24 cellular contexts compared by ENCODE assay signal in genomic region chr10:88347597-88348304, GRCh38.
DNase-seq lines count a peak whose midpoint lies in the region; ATAC-seq, FAIRE-seq and TF ChIP-seq lines count a peak whose summit lies in the region.
"Had no signal": no experiment of that assay in that cellular context is flagged by ENCODE, and none has a peak within 500 bp of the region (broad histone marks: within the 10 kb centered on the region; RNA-seq: fewer than 3 reads in every experiment).

No MANE protein-coding gene starts in this region.

- DNase-seq in GM19239 (ENCODE audit: insufficient read length, low spot score), result no peak
- DNase-seq in NCI-H146 (lab: John Stamatoyannopoulos, UW), result peak; percentile 88
- DNase-seq in H1 (ENCODE audit: low read depth in 1 of 2, low spot score in 2 of 2), result no peak
- no peak for DNase-seq in neural progenitor cell (ENCODE audit: low spot score)
- DNase-seq in activated T-cell treated with anti-CD3 and anti-CD28 coated beads, Interleukin-2, amount 50 U/mL, for 4 hours, result no peak
- DNase-seq in NCI-H1105 (lab: John Stamatoyannopoulos, UW), result no peak
- no peak for DNase-seq in upper lobe of left lung
- DNase-seq: activated CD4-positive, CD25-positive, alpha-beta regulatory T cell treated with anti-CD3 and anti-CD28 coated beads, Interleukin-2, amount 50 U/mL, for 72 hours; activated CD8-positive, alpha-beta T cell treated with anti-CD3 and anti-CD28 coated beads, Interleukin-2, amount 10 ng/mL, durations not matched to agents 7 days and 5 days; activated naive CD4-positive, alpha-beta T cell treated with Interleukin-2 at 50 U/mL for 16 hours; activated T-cell treated with anti-CD3 and anti-CD28 coated beads, Interleukin-2, amount 50 U/mL, for 24 hours; anterior cingulate cortex; CD8-positive, alpha-beta memory T cell; DMS79 treated with DMSO at 0.1 percent for 48 hours; foreskin fibroblast; kidney glomerular epithelial cell; mammary epithelial cell; MV-4-11; naive thymus-derived CD4-positive, alpha-beta T cell; NCI-H2029; stimulated activated CD4-positive, alpha-beta T cell treated with anti-CD3 and anti-CD28 coated beads, Interleukin-2, amount 100 ng/mL, for 24 hours; stimulated activated naive CD4-positive, alpha-beta T cell treated with Interleukin-2 at 50 U/mL for 16 hours had no signal

- H2BK120ac ChIP-seq in H1 (replicated peaks; ENCODE audit: low read depth, low read length), result peak overlapping the region; percentile 57

- TF ChIP-seq EP300 in H1 (IDR thresholded peaks at IDR 0.05; ENCODE audit: borderline replicate concordance in 1 of 2, low read depth in 2 of 2, low read length in 2 of 2) (peak in 1 of 2 experiments; percentile 42; a peak in 1 of 3 replicates), upper lobe of left lung (IDR thresholded peaks at IDR 0.05) (no peak)

- peaks cover 2% of the 10 kb centered on the region for H3K27me3 Mint-ChIP-seq in neural progenitor cell (ENCODE audit: insufficient read depth, low read depth)
- no peaks in the 10 kb centered on the region for H3K27me3 Mint-ChIP-seq in activated T-cell treated with anti-CD3 and anti-CD28 coated beads, Interleukin-2, amount 50 U/mL, for 4 hours (ENCODE audit: low read depth)
- H3K27me3 Mint-ChIP-seq: activated T-cell treated with anti-CD3 and anti-CD28 coated beads, Interleukin-2, amount 50 U/mL, for 24 hours; CD8-positive, alpha-beta memory T cell had no signal

- peaks cover 5% of the 10 kb centered on the region for H3F3A ChIP-seq in neural progenitor cell (ENCODE audit: low read depth)

- H2BK15ac ChIP-seq in H1 (ENCODE audit: low read length), result no peak overlapping the region

- CTCF ChIA-PET in H1 (lab: Charles Lee; ENCODE audit: partially characterized antibody), result interaction anchor here (0.9 to 1.9 kb wide), 5 partner anchors 12 to 342 kb away, joined by 3 to 6 read pairs (median 3); no protein-coding TSS in a partner anchor

- no peak for ATAC-seq in activated T-cell treated with anti-CD3 and anti-CD28 coated beads, Interleukin-2, amount 50 U/mL, for 4 hours
- ATAC-seq in upper lobe of left lung (ENCODE audit: low FRiP score in 2 of 2), result no peak
- ATAC-seq: activated CD8-positive, alpha-beta T cell treated with anti-CD3 and anti-CD28 coated beads, Interleukin-2, amount 10 ng/mL, durations not matched to agents 7 days and 5 days; naive thymus-derived CD4-positive, alpha-beta T cell had no signal

- no peak overlapping the region for H4K8ac ChIP-seq in H1 (ENCODE audit: extremely low read depth, insufficient read depth, low read length)

- H3K4me1 Mint-ChIP-seq in neural progenitor cell, result peaks cover 22% of the 10 kb centered on the region
- H3K4me1 Mint-ChIP-seq in activated T-cell treated with anti-CD3 and anti-CD28 coated beads, Interleukin-2, amount 50 U/mL, for 4 hours (ENCODE audit: low read depth), result peaks cover 7% of the 10 kb centered on the region

- no peak overlapping the region for H3K4me3 Mint-ChIP-seq in neural progenitor cell
- H3K4me3 Mint-ChIP-seq in activated T-cell treated with anti-CD3 and anti-CD28 coated beads, Interleukin-2, amount 50 U/mL, for 4 hours, result no peak overlapping the region
- H3K4me3 Mint-ChIP-seq: activated CD8-positive, alpha-beta T cell treated with anti-CD3 and anti-CD28 coated beads, Interleukin-2, amount 10 ng/mL, durations not matched to agents 7 days and 5 days; activated T-cell treated with anti-CD3 and anti-CD28 coated beads, Interleukin-2, amount 50 U/mL, for 24 hours; CD8-positive, alpha-beta memory T cell; naive thymus-derived CD4-positive, alpha-beta T cell had no signal

- H3K4me1 ChIP-seq in H1 (replicated peaks in 1 of 4; ENCODE audit: control insufficient read depth in 3 of 4, insufficient read depth in 4 of 4, low read length in 3 of 4) (peaks cover 3 to 18% (median 12%) of the 10 kb centered on the region in 4 experiments; a peak in 4 of 7 replicates), neural progenitor cell (peaks cover 20% of the 10 kb centered on the region), upper lobe of left lung (peaks cover 0 to 18% (median 15%) of the 10 kb centered on the region in 4 donors)

- H3K23me2 ChIP-seq in H1 (ENCODE audit: low read depth, low read length), result no peaks in the 10 kb centered on the region

- H3K27me3 ChIP-seq in H1 (replicated peaks in 1 of 4; ENCODE audit: control insufficient read depth in 3 of 4, extremely low read depth in 1 of 4, insufficient read depth in 3 of 4, low read length in 3 of 4), result no peaks in the 10 kb centered on the region
- H3K27me3 ChIP-seq in neural progenitor cell, result no peaks in the 10 kb centered on the region
- H3K27me3 ChIP-seq in upper lobe of left lung, result no peaks in the 10 kb centered on the region

- TF ChIP-seq POLR2A in H1 (IDR thresholded peaks at IDR 0.05; ENCODE audit: control extremely low read depth in 1 of 2, low read depth in 2 of 2, low read length in 2 of 2) (no peak), upper lobe of left lung (IDR thresholded peaks at IDR 0.05) (no peak)

- H3K79me2 ChIP-seq in H1 (ENCODE audit: control insufficient read depth in 1 of 2, insufficient read depth in 2 of 2, low read length in 2 of 2) (no peaks in the 10 kb centered on the region), neural progenitor cell (ENCODE audit: low read depth) (no peaks in the 10 kb centered on the region)

- H4K91ac ChIP-seq in H1 (replicated peaks; ENCODE audit: insufficient read length, low read length), result peak overlapping the region; percentile 23

- 0 out of 2 replicates have a peak overlapping the region, but pooled peaks have one; percentile 4 for H2AFZ ChIP-seq in H1 (ENCODE audit: low read length)
- peak overlapping the region; percentile 17 for H2AFZ ChIP-seq in neural progenitor cell (replicated peaks)

- 56% methylated on average over 3 of the region's 3 CpGs; no CpG with 5 or more reads in 1 of the 2 experiments for WGBS in H1 (ENCODE audit: extremely low coverage in 1 of 2, insufficient coverage in 1 of 2, insufficient read length in 1 of 2, insufficient replicate concordance in 2 of 2, low coverage in 1 of 2, low lambda C conversion rate in 2 of 2, missing lambda C conversion rate in 1 of 2), 2 experiments
- 84 to 87% methylated on average over 3 of the region's 3 CpGs for WGBS in upper lobe of left lung, 2 donors

- H3K27ac ChIP-seq in H1 (ENCODE audit: low read depth, low read length), result 0 out of 2 replicates have a peak overlapping the region, but pooled peaks have one; percentile 45
- H3K27ac ChIP-seq in neural progenitor cell, result no peak overlapping the region
- H3K27ac ChIP-seq in upper lobe of left lung, result no peak overlapping the region
- H3K27ac ChIP-seq: KMS-11, RWPE1 had no signal

- no peaks in the 10 kb centered on the region for H3K36me3 Mint-ChIP-seq in neural progenitor cell
- no peaks in the 10 kb centered on the region for H3K36me3 Mint-ChIP-seq in activated T-cell treated with anti-CD3 and anti-CD28 coated beads, Interleukin-2, amount 50 U/mL, for 4 hours (ENCODE audit: insufficient read depth)

- no peaks in the 10 kb centered on the region for H3K36me3 ChIP-seq in H1 (ENCODE audit: control insufficient read depth in 2 of 4, insufficient read depth in 4 of 4, low read length in 3 of 4)
- H3K36me3 ChIP-seq in neural progenitor cell, result no peaks in the 10 kb centered on the region
- H3K36me3 ChIP-seq in upper lobe of left lung, result no peaks in the 10 kb centered on the region

- H3K23ac ChIP-seq in H1 (ENCODE audit: insufficient read length), result no peak overlapping the region

- FAIRE-seq in GM19239 (lab: Jason Lieb, UNC) (peak; percentile 31), H1 (lab: Jason Lieb, UNC) (no peak)

- H3K18ac ChIP-seq in H1 (ENCODE audit: extremely low read depth, low read length), result no peak overlapping the region; the same call in 1 of the 2 replicates

- no peak for TF ChIP-seq CTCF in H1 (IDR thresholded peaks at IDR 0.05; ENCODE audit: control extremely low read depth in 1 of 3, insufficient read depth in 1 of 3, low read depth in 1 of 3, low read length in 3 of 3)
- no peak for TF ChIP-seq CTCF in neural progenitor cell (IDR thresholded peaks at IDR 0.05)
- TF ChIP-seq CTCF in upper lobe of left lung (IDR thresholded peaks at IDR 0.05), result no peak

- H3K4me2 ChIP-seq in H1 (ENCODE audit: insufficient read depth in 1 of 2, low read depth in 2 of 2, low read length in 2 of 2) (peak overlapping the region; percentile 3 to 22; a peak in 3 of 4 replicates), neural progenitor cell (peak overlapping the region; percentile 29)
- H3K4me2 ChIP-seq: KMS-11 had no signal

- H3K4ac ChIP-seq in H1 (replicated peaks; ENCODE audit: insufficient read length, low read depth, low read length), result no peak overlapping the region

- POLR2A ChIA-PET in H1 (lab: Charles Lee; ENCODE audit: partially characterized antibody), result interaction anchor here (2.2 kb wide), 1 partner anchor 486 kb away, joined by 8 read pairs; no protein-coding TSS in a partner anchor

- H3K9me3 Mint-ChIP-seq in neural progenitor cell, result peaks cover 11% of the 10 kb centered on the region
- no peaks in the 10 kb centered on the region for H3K9me3 Mint-ChIP-seq in activated T-cell treated with anti-CD3 and anti-CD28 coated beads, Interleukin-2, amount 50 U/mL, for 4 hours

- H2BK5ac ChIP-seq in H1 (ENCODE audit: low read depth, low read length), result peak overlapping the region; percentile 71; the same call in 1 of the 2 replicates

- H3K9ac ChIP-seq in H1 (replicated peaks in 1 of 4; ENCODE audit: extremely low read depth in 1 of 4, low read depth in 3 of 4, low read length in 3 of 4) (no peak overlapping the region), neural progenitor cell (no peak overlapping the region)
- H3K9ac ChIP-seq: KMS-11 had no signal

- H3K9me3 ChIP-seq in H1 (ENCODE audit: insufficient read depth in 2 of 2, low read depth in 1 of 2, low read length in 1 of 2) (no peaks in the 10 kb centered on the region), neural progenitor cell (ENCODE audit: low read depth) (no peaks in the 10 kb centered on the region), upper lobe of left lung (no peaks in the 10 kb centered on the region)

- no peak overlapping the region for H3K27ac Mint-ChIP-seq in neural progenitor cell
- H3K27ac Mint-ChIP-seq: activated CD8-positive, alpha-beta T cell treated with anti-CD3 and anti-CD28 coated beads, Interleukin-2, amount 10 ng/mL, durations not matched to agents 7 days and 5 days; activated T-cell treated with anti-CD3 and anti-CD28 coated beads, Interleukin-2, amount 50 U/mL, for 24 hours; CD8-positive, alpha-beta memory T cell had no signal

- H2BK20ac ChIP-seq in H1 (ENCODE audit: low read length), result 0 out of 2 replicates have a peak overlapping the region, but pooled peaks have one; percentile 15

- no peak for TF ChIP-seq RAD21 in H1 (IDR thresholded peaks at IDR 0.05 in 1 of 2, conservative IDR thresholded peaks at IDR 0.05 in 1 of 2; ENCODE audit: low read depth in 2 of 2, low read length in 2 of 2)

- no peak overlapping the region for H3K56ac ChIP-seq in H1 (replicated peaks; ENCODE audit: insufficient read length, low read depth, low read length)

- no peak overlapping the region for H4K5ac ChIP-seq in H1 (ENCODE audit: insufficient read length, low read depth, low read length)

- no peak overlapping the region for H3K14ac ChIP-seq in H1 (ENCODE audit: insufficient read length)

- H3K4me3 ChIP-seq in H1 (ENCODE audit: extremely low read depth in 1 of 4, insufficient read depth in 2 of 4, low read depth in 3 of 4, low read length in 4 of 4), result peak overlapping the region in 2 of 4 experiments; percentile 3 to 33; a peak in 2 of 8 replicates
- no peak overlapping the region for H3K4me3 ChIP-seq in neural progenitor cell
- H3K4me3 ChIP-seq in upper lobe of left lung, result no peak overlapping the region

- H2BK12ac ChIP-seq in H1 (ENCODE audit: low read depth, low read length), result peak overlapping the region; percentile 18; the same call in 1 of the 2 replicates

- H4K20me1 ChIP-seq in H1 (replicated peaks in 1 of 2; ENCODE audit: control insufficient read depth in 1 of 2, insufficient read depth in 2 of 2, low read length in 2 of 2) (no peaks in the 10 kb centered on the region), neural progenitor cell (ENCODE audit: low read depth) (no peaks in the 10 kb centered on the region)

- no peaks in the 10 kb centered on the region for H3K79me1 ChIP-seq in H1 (ENCODE audit: low read depth, low read length)

- H2AK5ac ChIP-seq in H1 (ENCODE audit: low read depth, low read length), result no peak overlapping the region
